ENCODE assay signal across 11 cellular contexts in the genomic region with DNA sequence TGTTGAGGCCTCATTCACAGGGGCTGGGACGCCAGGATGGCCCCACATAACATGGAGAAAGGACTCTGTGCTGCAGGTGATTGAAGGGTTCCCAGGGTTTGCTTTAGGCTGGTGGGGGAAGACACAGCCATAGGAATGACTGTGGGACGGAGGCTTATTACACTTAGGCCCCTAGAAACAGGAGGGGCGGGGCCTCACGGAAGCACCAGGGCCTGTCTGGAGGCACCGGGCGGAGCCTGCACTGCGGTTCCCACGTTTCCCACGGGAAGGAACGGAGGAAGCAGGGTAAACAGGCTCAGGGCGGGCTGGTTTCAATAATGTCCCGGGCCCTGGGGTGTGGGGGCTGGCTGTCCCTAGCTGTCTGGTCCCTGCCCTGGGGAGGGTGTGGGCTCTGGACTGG. TPM values are rescaled to one million over a fixed set of nuclear protein-coding genes. Genes with fewer than 3 reads are reported as not detected.
DNase-seq lines count a peak whose midpoint lies in the region; ATAC-seq and TF ChIP-seq lines count a peak whose summit lies in the region.
"Not testable (repeated sequence)": the region's sequence is repeated elsewhere in the genome, so short reads cannot be mapped to it uniquely, and the experiment has no call there.
"Had no signal": no experiment of that assay in that cellular context is flagged by ENCODE, and none has a peak within 500 bp of the region (broad histone marks: within the 10 kb centered on the region; RNA-seq: fewer than 3 reads in every experiment).

No MANE protein-coding gene starts in this region.

- intact Hi-C loops in left ventricle myocardium inferior (cut with micrococcal nuclease); stomach (cut with DNase I; ENCODE audit: low total_unique reads): not testable (repeated sequence)

- peaks cover 13% of the 10 kb centered on the region for H3K27me3 Mint-ChIP-seq in neural progenitor cell (ENCODE audit: insufficient read depth, low read depth)

- H3K4me3 Mint-ChIP-seq in neural progenitor cell, result not testable (repeated sequence)

- H3K4me1 Mint-ChIP-seq in neural progenitor cell, result not testable (repeated sequence)

- peaks cover 49% of the 10 kb centered on the region for H3K27me3 ChIP-seq in left ventricle myocardium inferior (ENCODE audit: low read depth)
- peaks cover 37% of the 10 kb centered on the region for H3K27me3 ChIP-seq in neural progenitor cell
- peaks cover 0 to 68% (median 0%) of the 10 kb centered on the region in 3 donors for H3K27me3 ChIP-seq in stomach

- H3F3A ChIP-seq in neural progenitor cell (ENCODE audit: low read depth), result not testable (repeated sequence)

- H2AFZ ChIP-seq in neural progenitor cell (replicated peaks), result not testable (repeated sequence)

- H3K4me1 ChIP-seq in HEK293 (ENCODE audit: control insufficient read depth, insufficient read depth, low read length); left ventricle myocardium inferior; neural progenitor cell; stomach: not testable (repeated sequence)

- not testable (repeated sequence) for H4K20me1 ChIP-seq in neural progenitor cell (ENCODE audit: low read depth)

- H3K27ac Mint-ChIP-seq in neural progenitor cell, result peak overlapping the region; percentile 89

- not testable (repeated sequence) for H3K9me3 Mint-ChIP-seq in neural progenitor cell

- POLR2A ChIA-PET in HEK293 (lab: Yijun Ruan, JAX), result not testable (repeated sequence)

- not testable (repeated sequence) for TF ChIP-seq EP300 in stomach (IDR thresholded peaks at IDR 0.05)

- H3K9me3 ChIP-seq in HEK293 (ENCODE audit: control insufficient read depth, insufficient read depth, low read depth, low read length); left ventricle myocardium inferior (replicated peaks); neural progenitor cell (ENCODE audit: low read depth); stomach: not testable (repeated sequence)

- not testable (repeated sequence) for H3K9ac ChIP-seq in neural progenitor cell

- not testable (repeated sequence) for H3K27ac ChIP-seq in HEK293 (ENCODE audit: extremely low read depth, low read depth, low read length); neural progenitor cell; stomach
- H3K27ac ChIP-seq in left ventricle myocardium inferior (replicated peaks), result peak overlapping the region; percentile 77

- not testable (repeated sequence) for TF ChIP-seq POLR2A in stomach (IDR thresholded peaks at IDR 0.05)

- DNase-seq in amniotic epithelial cell (ENCODE audit: low read depth) (peak; percentile 69), fibroblast of villous mesenchyme (ENCODE audit: low read depth) (peak; percentile 10), left ventricle myocardium inferior (peak; percentile 78), left lobe of liver (ENCODE audit: low spot score) (peak; percentile 19), stomach (peak; percentile 25)
- DNase-seq in neural progenitor cell (ENCODE audit: low spot score), result not testable (repeated sequence)

- not testable (repeated sequence) for ATAC-seq in left lobe of liver

- CTCF ChIA-PET in HEK293 (lab: Yijun Ruan, JAX), result interaction anchor here (1.3 kb wide), 1 partner anchor 16 kb away, joined by 3 read pairs; no protein-coding TSS in a partner anchor

- not testable (repeated sequence) for TF ChIP-seq CTCF in HEK293 (tag by site-specific recombination; IDR thresholded peaks at IDR 0.05); fibroblast of villous mesenchyme (IDR thresholded peaks at IDR 0.05; ENCODE audit: insufficient read depth, low read depth, low read length); left ventricle myocardium inferior (IDR thresholded peaks at IDR 0.05; ENCODE audit: borderline replicate concordance); neural progenitor cell (IDR thresholded peaks at IDR 0.05); stomach (IDR thresholded peaks at IDR 0.05)

- not testable (repeated sequence) for H3K4me3 ChIP-seq in HEK293 (ENCODE audit: low read depth, low read length); fibroblast of villous mesenchyme (ENCODE audit: low read depth, low read length); neural progenitor cell; stomach
- peak overlapping the region; percentile 45 for H3K4me3 ChIP-seq in left ventricle myocardium inferior

- H3K36me3 Mint-ChIP-seq in neural progenitor cell, result not testable (repeated sequence)

- not testable (repeated sequence) for H3K36me3 ChIP-seq in HEK293 (ENCODE audit: control insufficient read depth in 2 of 2, insufficient read depth in 1 of 2, low read length in 2 of 2); left ventricle myocardium inferior; neural progenitor cell; stomach

- not testable (repeated sequence) for H3K4me2 ChIP-seq in neural progenitor cell

- H3K79me2 ChIP-seq in neural progenitor cell (ENCODE audit: low read depth), result not testable (repeated sequence)

- WGBS in stomach, 5 donors, result 20 to 30% (median 23%) methylated on average over 11 to 12 of the region's 12 CpGs

TF ChIP-seq in HEK293, 187 proteins besides CTCF, POLR2A, EP300 and RAD21:
- TF ChIP-seq KLF1 (tag by site-specific recombination; IDR thresholded peaks at IDR 0.05), result peak; percentile 38; the same call in 1 of the 2 replicates

RNA-seq across cellular contexts. Expression of gene OBP2B, which starts 14.1 kb away (rescaled TPM):
- total RNA-seq in fibroblast of villous mesenchyme (not detected in 2 replicates), left ventricle myocardium inferior (not detected), left lobe of liver (not detected), neural progenitor cell (ENCODE audit: low replicate concordance) (not detected in 2 replicates), stomach (not detected)
- not detected for polyA plus RNA-seq in stomach
- total RNA-seq: CD4-positive, alpha-beta T cell; HepG2; MCF 10A; NCI-H460 had no signal
- polyA plus RNA-seq: HepG2 had no signal

RNA-seq across cellular contexts. Expression of gene ABO, which starts 51.8 kb away (rescaled TPM):
- total RNA-seq in fibroblast of villous mesenchyme (not detected in 2 replicates), left ventricle myocardium inferior (2.3 TPM), left lobe of liver (0.03 TPM), neural progenitor cell (ENCODE audit: low replicate concordance) (not detected in 2 replicates), stomach (10 to 100 TPM in 2 of 5 donors, 1 to 10 TPM in 2, under 1 TPM in 1; 0.72 to 67.1 (median 4.8) TPM)
- polyA plus RNA-seq in stomach, result 10 to 100 TPM in 1 of 3 donors, 1 to 10 TPM in 2; 1.6 to 11.0 (median 3.4) TPM
- total RNA-seq: HepG2, MCF 10A, NCI-H460 had no signal
- polyA plus RNA-seq: HepG2 had no signal

RNA-seq across cellular contexts. Expression of gene GBGT1, which starts 59.4 kb away (rescaled TPM):
- 4.7 and 5.8 TPM in 2 replicates for total RNA-seq in fibroblast of villous mesenchyme
- 6.3 TPM for total RNA-seq in left ventricle myocardium inferior
- 1.2 TPM for total RNA-seq in left lobe of liver
- 2.0 and 3.0 TPM in 2 replicates for total RNA-seq in neural progenitor cell (ENCODE audit: low replicate concordance)
- 10 to 100 TPM in 3 of 5 donors, 1 to 10 TPM in 2; 1.2 to 37.9 (median 21.3) TPM for total RNA-seq in stomach
- 10 to 100 TPM; 12.5 to 24.2 (median 23.8) TPM for polyA plus RNA-seq in stomach
- total RNA-seq: HepG2, MCF 10A had no signal
- polyA plus RNA-seq: HepG2 had no signal
